9 cellular contexts compared by ENCODE assay signal in the genomic region with DNA sequence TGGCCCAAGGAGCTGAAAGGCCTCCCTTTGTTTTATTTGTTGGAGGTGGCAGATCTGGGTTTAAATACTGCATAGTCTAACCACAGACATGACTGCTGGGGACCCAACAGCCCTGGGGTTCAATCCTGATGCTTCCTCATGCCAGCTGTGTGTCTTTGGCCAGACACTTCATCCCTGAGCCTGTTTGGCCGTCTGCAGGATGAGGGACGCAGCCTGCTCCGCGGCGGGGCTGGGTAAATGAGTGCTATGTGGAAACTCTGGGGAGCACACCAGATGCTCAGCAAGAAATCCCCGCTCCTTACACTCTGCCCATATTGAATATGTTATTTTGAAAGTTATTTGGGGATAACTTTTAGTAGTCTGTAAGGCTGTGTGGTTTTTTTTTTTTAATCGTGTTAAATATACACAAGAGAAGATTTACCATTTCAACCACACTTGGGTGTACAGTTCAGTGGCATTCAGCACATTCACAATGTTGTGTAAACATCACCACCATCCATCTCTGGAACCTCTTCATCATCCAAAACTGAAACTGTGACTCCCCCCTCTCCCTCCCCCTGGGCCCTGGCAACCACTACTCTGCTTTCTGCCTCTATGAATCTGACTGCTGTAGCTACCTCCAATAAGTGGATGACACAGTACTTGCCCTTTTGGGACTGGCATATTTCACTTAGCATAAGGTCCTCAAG. TPM values are rescaled to one million over a fixed set of nuclear protein-coding genes. Genes with fewer than 3 reads are reported as not detected.
DNase-seq lines count a peak whose midpoint lies in the region; ATAC-seq and TF ChIP-seq lines count a peak whose summit lies in the region.
"Had no signal": no experiment of that assay in that cellular context is flagged by ENCODE, and none has a peak within 500 bp of the region (broad histone marks: within the 10 kb centered on the region; RNA-seq: fewer than 3 reads in every experiment).

No MANE protein-coding gene starts in this region.

- no peaks in the 10 kb centered on the region for H3K9me3 ChIP-seq in ascending aorta
- H3K9me3 ChIP-seq in muscle layer of colon (ENCODE audit: low read length), result no peaks in the 10 kb centered on the region
- no peaks in the 10 kb centered on the region for H3K9me3 ChIP-seq in thymus (ENCODE audit: control insufficient read depth)

- H3K4me3 ChIP-seq in ascending aorta, result no peak overlapping the region
- peak overlapping the region in 1 of 2 donors; percentile 30 for H3K4me3 ChIP-seq in muscle layer of colon (ENCODE audit: low read depth in 1 of 2, low read length in 2 of 2)
- no peak overlapping the region for H3K4me3 ChIP-seq in thymus (ENCODE audit: low read length)

- TF ChIP-seq CTCF in ascending aorta (IDR thresholded peaks at IDR 0.05), result no peak

- no peak overlapping the region for H3K4me3 Mint-ChIP-seq in activated CD8-positive, alpha-beta memory T cell treated with anti-CD3 and anti-CD28 coated beads, Interleukin-2, amount 10 ng/mL, durations not matched to agents 7 days and 5 days
- no peak overlapping the region for H3K4me3 Mint-ChIP-seq in natural killer cell treated with Interleukin-12 subunit alpha and Interleukin-12 subunit beta and Interleukin-15 and Interleukin-18, amount 100 ng/mL, for 72 hours

- H3K9me3 Mint-ChIP-seq in activated CD8-positive, alpha-beta memory T cell treated with anti-CD3 and anti-CD28 coated beads, Interleukin-2, amount 10 ng/mL, durations not matched to agents 7 days and 5 days (ENCODE audit: low read depth), result no peaks in the 10 kb centered on the region
- no peaks in the 10 kb centered on the region for H3K9me3 Mint-ChIP-seq in natural killer cell treated with Interleukin-12 subunit alpha and Interleukin-12 subunit beta and Interleukin-15 and Interleukin-18, amount 100 ng/mL, for 72 hours

- H3K4me1 ChIP-seq in ascending aorta (peaks cover 14 to 54% of the 10 kb centered on the region in 2 donors), muscle layer of colon (ENCODE audit: insufficient read depth, low read length) (peaks cover 62% of the 10 kb centered on the region), thymus (ENCODE audit: control insufficient read depth, insufficient read depth, low read length) (no peaks in the 10 kb centered on the region)

- no peak overlapping the region for H3K27ac Mint-ChIP-seq in activated CD8-positive, alpha-beta memory T cell treated with anti-CD3 and anti-CD28 coated beads, Interleukin-2, amount 10 ng/mL, durations not matched to agents 7 days and 5 days
- no peak overlapping the region for H3K27ac Mint-ChIP-seq in natural killer cell treated with Interleukin-12 subunit alpha and Interleukin-12 subunit beta and Interleukin-15 and Interleukin-18, amount 100 ng/mL, for 72 hours

- 80% methylated on average over 7 of the region's 7 CpGs for WGBS in thymus

- H3K27ac ChIP-seq in ascending aorta (peak overlapping the region; percentile 51 to 55), muscle layer of colon (ENCODE audit: low read depth, low read length) (peak overlapping the region; percentile 88), thymus (ENCODE audit: low read depth) (peak overlapping the region; percentile 55)

- peaks cover 25% of the 10 kb centered on the region for H3K4me1 Mint-ChIP-seq in activated CD8-positive, alpha-beta memory T cell treated with anti-CD3 and anti-CD28 coated beads, Interleukin-2, amount 10 ng/mL, durations not matched to agents 7 days and 5 days
- H3K4me1 Mint-ChIP-seq in natural killer cell treated with Interleukin-12 subunit alpha and Interleukin-12 subunit beta and Interleukin-15 and Interleukin-18, amount 100 ng/mL, for 72 hours (ENCODE audit: low read depth in 2 of 2), result peaks cover 6 to 8% of the 10 kb centered on the region in 2 donors

- CTCF ChIA-PET in activated CD8-positive, alpha-beta memory T cell treated with anti-CD3 and anti-CD28 coated beads, Interleukin-2, amount 10 ng/mL, durations not matched to agents 7 days and 5 days (lab: Charles Lee), result interaction anchor here (0.7 kb wide), 1 partner anchor 139 kb away, joined by 4 read pairs; no protein-coding TSS in a partner anchor

- no peaks in the 10 kb centered on the region for H3K27me3 ChIP-seq in ascending aorta
- no peaks in the 10 kb centered on the region for H3K27me3 ChIP-seq in muscle layer of colon (ENCODE audit: control insufficient read depth in 1 of 2, insufficient read depth in 2 of 2, low read length in 2 of 2)
- H3K27me3 ChIP-seq in thymus (ENCODE audit: control insufficient read depth, insufficient read depth), result no peaks in the 10 kb centered on the region

- H3K9ac ChIP-seq in muscle layer of colon (ENCODE audit: low read length), result no peak overlapping the region

- H3K27me3 Mint-ChIP-seq in activated CD8-positive, alpha-beta memory T cell treated with anti-CD3 and anti-CD28 coated beads, Interleukin-2, amount 10 ng/mL, durations not matched to agents 7 days and 5 days, result peaks cover 15% of the 10 kb centered on the region
- peaks cover 5 to 12% of the 10 kb centered on the region in 2 donors for H3K27me3 Mint-ChIP-seq in natural killer cell treated with Interleukin-12 subunit alpha and Interleukin-12 subunit beta and Interleukin-15 and Interleukin-18, amount 100 ng/mL, for 72 hours

- no peak for DNase-seq in activated CD8-positive, alpha-beta memory T cell treated with anti-CD3 and anti-CD28 coated beads, Interleukin-2, amount 10 ng/mL, durations not matched to agents 7 days and 5 days
- DNase-seq in activated CD8-positive, alpha-beta memory T cell treated with anti-CD3 and anti-CD28 coated beads for 24 hours, result no peak
- DNase-seq in ascending aorta (ENCODE audit: low spot score in 2 of 2), result no peak
- no peak for DNase-seq in NCI-H1105 (lab: John Stamatoyannopoulos, UW)
- DNase-seq in islet precursor cell, result no peak
- no peak for DNase-seq in natural killer cell treated with Interleukin-12 subunit alpha and Interleukin-12 subunit beta and Interleukin-15 and Interleukin-18, amount 100 ng/mL, for 72 hours (ENCODE audit: low spot score)
- DNase-seq: AML-193 had no signal

- intact Hi-C loops in ascending aorta (cut with DNase I), result loop anchor here (5.0 kb wide), 1 partner anchor 129 kb away; the partner anchor contains the start of gene UBTD2

- H3K36me3 Mint-ChIP-seq in activated CD8-positive, alpha-beta memory T cell treated with anti-CD3 and anti-CD28 coated beads, Interleukin-2, amount 10 ng/mL, durations not matched to agents 7 days and 5 days, result no peaks in the 10 kb centered on the region
- no peaks in the 10 kb centered on the region for H3K36me3 Mint-ChIP-seq in natural killer cell treated with Interleukin-12 subunit alpha and Interleukin-12 subunit beta and Interleukin-15 and Interleukin-18, amount 100 ng/mL, for 72 hours

- peak; percentile 35 for ATAC-seq in activated CD8-positive, alpha-beta memory T cell treated with anti-CD3 and anti-CD28 coated beads, Interleukin-2, amount 10 ng/mL, durations not matched to agents 7 days and 5 days
- ATAC-seq in natural killer cell treated with Interleukin-12 subunit alpha and Interleukin-12 subunit beta and Interleukin-15 and Interleukin-18, amount 100 ng/mL, for 72 hours, result no peak

- peaks cover 0 to 4% of the 10 kb centered on the region in 2 donors for H3K36me3 ChIP-seq in ascending aorta
- H3K36me3 ChIP-seq in muscle layer of colon (ENCODE audit: insufficient read depth, low read length), result no peaks in the 10 kb centered on the region
- H3K36me3 ChIP-seq in thymus (ENCODE audit: control insufficient read depth, insufficient read depth), result no peaks in the 10 kb centered on the region

RNA-seq across cellular contexts. Expression of gene SH3PXD2B, which starts 42.8 kb away (rescaled TPM):
- under 1 TPM; 0.06 to 0.12 TPM for total RNA-seq in activated CD8-positive, alpha-beta memory T cell treated with anti-CD3 and anti-CD28 coated beads, Interleukin-2, amount 10 ng/mL, durations not matched to agents 7 days and 5 days
- total RNA-seq in ascending aorta, result 60.8 TPM
- 7.3 TPM for polyA plus RNA-seq in thymus
- under 1 TPM; 0.08 to 0.33 TPM for total RNA-seq in natural killer cell treated with Interleukin-12 subunit alpha and Interleukin-12 subunit beta and Interleukin-15 and Interleukin-18, amount 100 ng/mL, for 72 hours

Comparison
In these comparisons a context has a peak if more than half of its experiments do, and no peak if none do; other contexts are left out.
1. RNA of gene SH3PXD2B, which starts 42.8 kb away (total RNA-seq): 60.8 TPM in ascending aorta (single experiment); 0.08 to 0.33 TPM in natural killer cell treated with Interleukin-12 subunit alpha and Interleukin-12 subunit beta and Interleukin-15 and Interleukin-18, amount 100 ng/mL, for 72 hours and 0.06 to 0.12 TPM in activated CD8-positive, alpha-beta memory T cell treated with anti-CD3 and anti-CD28 coated beads, Interleukin-2, amount 10 ng/mL, durations not matched to agents 7 days and 5 days; every median in the first group is over 10 times any median in the second.
2. Peak in every context shown above with its lines, with median percentiles within 50 percentile points of each other: H3K27ac ChIP-seq.